In genomic region chr20:44041001-44041400, GRCh38 we compare ENCODE assay signal across 25 cellular contexts.
DNase-seq lines count a peak whose midpoint lies in the region; ATAC-seq and TF ChIP-seq lines count a peak whose summit lies in the region.
"Had no signal": no experiment of that assay in that cellular context is flagged by ENCODE, and none has a peak within 500 bp of the region (broad histone marks: within the 10 kb centered on the region; RNA-seq: fewer than 3 reads in every experiment).

No MANE protein-coding gene starts in this region.

- no peaks in the 10 kb centered on the region for H3K36me3 ChIP-seq in GM23338 (ENCODE audit: insufficient read depth)
- H3K36me3 ChIP-seq: BLaER1, neutrophil, uterus had no signal

- no peaks in the 10 kb centered on the region for H3F3A ChIP-seq in GM23338 (replicated peaks; ENCODE audit: low read depth)

- H3K79me2 ChIP-seq in GM23338 (replicated peaks; ENCODE audit: insufficient read depth) = no peaks in the 10 kb centered on the region

- no peak overlapping the region for H2AFZ ChIP-seq in GM23338

- H3K27me3 Mint-ChIP-seq in GM23338 (ENCODE audit: insufficient read depth, low read depth, poor library complexity) = peaks cover 4% of the 10 kb centered on the region
- peaks cover 84% of the 10 kb centered on the region for H3K27me3 Mint-ChIP-seq in chondrocyte (ENCODE audit: low read depth)
- H3K27me3 Mint-ChIP-seq in neural crest cell (ENCODE audit: low read depth) = peaks cover 17% of the 10 kb centered on the region

- H4K20me1 ChIP-seq in GM23338 (replicated peaks; ENCODE audit: insufficient read depth) = no peaks in the 10 kb centered on the region
- H4K20me1 ChIP-seq: BLaER1 had no signal

- H3K4me1 Mint-ChIP-seq in GM23338 = no peaks in the 10 kb centered on the region
- H3K4me1 Mint-ChIP-seq in chondrocyte (ENCODE audit: low read depth) = no peaks in the 10 kb centered on the region
- H3K4me1 Mint-ChIP-seq in neural crest cell = no peaks in the 10 kb centered on the region

- no peaks in the 10 kb centered on the region for H3K9me2 ChIP-seq in GM23338 (ENCODE audit: insufficient read depth)

- H3K9me3 Mint-ChIP-seq in GM23338 = no peaks in the 10 kb centered on the region; the same call in 2 of the 3 replicates
- H3K9me3 Mint-ChIP-seq in chondrocyte (ENCODE audit: low read depth) = peaks cover 2% of the 10 kb centered on the region
- no peaks in the 10 kb centered on the region for H3K9me3 Mint-ChIP-seq in neural crest cell
- H3K9me3 Mint-ChIP-seq: stimulated activated effector memory CD8-positive, alpha-beta T cell treated with anti-CD3 and anti-CD28 coated beads, Interleukin-12 subunit alpha, Interleukin-12 subunit beta, amount 100 ng/mL, for 72 hours had no signal

- H3K4me3 Mint-ChIP-seq in GM23338 (no peak overlapping the region), chondrocyte (ENCODE audit: unreplicated experiment) (no peak overlapping the region), neural crest cell (no peak overlapping the region)
- H3K4me3 Mint-ChIP-seq: stimulated activated effector memory CD8-positive, alpha-beta T cell treated with anti-CD3 and anti-CD28 coated beads, Interleukin-12 subunit alpha, Interleukin-12 subunit beta, amount 100 ng/mL, for 72 hours had no signal

- peak; percentile 71 for ATAC-seq in GM23338
- no peak for ATAC-seq in HG02759 (IDR thresholded peaks at IDR 0.05; ENCODE audit: unreplicated experiment)
- no peak for ATAC-seq in esophagus mucosa
- no peak for ATAC-seq in HG03095 (IDR thresholded peaks at IDR 0.05; ENCODE audit: unreplicated experiment)
- ATAC-seq: body of pancreas; stimulated activated effector memory CD8-positive, alpha-beta T cell treated with anti-CD3 and anti-CD28 coated beads, Interleukin-12 subunit alpha, Interleukin-12 subunit beta, amount 100 ng/mL, for 72 hours had no signal

- H3K27ac Mint-ChIP-seq in GM23338 (no peak overlapping the region), chondrocyte (ENCODE audit: unreplicated experiment) (no peak overlapping the region), neural crest cell (ENCODE audit: unreplicated experiment) (peak overlapping the region; percentile 29)
- H3K27ac Mint-ChIP-seq: stimulated activated effector memory CD8-positive, alpha-beta T cell treated with anti-CD3 and anti-CD28 coated beads, Interleukin-12 subunit alpha, Interleukin-12 subunit beta, amount 100 ng/mL, for 72 hours had no signal

- H3K4me3 ChIP-seq in AG04450 (ENCODE audit: low read depth, low read length) = no peak overlapping the region
- no peak overlapping the region for H3K4me3 ChIP-seq in GM23338
- H3K4me3 ChIP-seq: BLaER1, body of pancreas, lung, smooth muscle cell, uterus had no signal

- H3K36me3 Mint-ChIP-seq in GM23338 (ENCODE audit: low read depth) (no peaks in the 10 kb centered on the region), chondrocyte (ENCODE audit: low read depth) (no peaks in the 10 kb centered on the region), neural crest cell (ENCODE audit: low read depth) (no peaks in the 10 kb centered on the region)
- H3K36me3 Mint-ChIP-seq: stimulated activated effector memory CD8-positive, alpha-beta T cell treated with anti-CD3 and anti-CD28 coated beads, Interleukin-12 subunit alpha, Interleukin-12 subunit beta, amount 100 ng/mL, for 72 hours had no signal

- DNase-seq in AG04450 (ENCODE audit: low read depth, low spot score) (no peak), GM23338 (ENCODE audit: low spot score) (peak; percentile 17), chondrocyte (ENCODE audit: low spot score) (peak; percentile 59), neural crest cell (ENCODE audit: low read depth, low spot score) (no peak), putamen (ENCODE audit: low spot score) (no peak)
- DNase-seq: ACHN; activated CD4-positive, alpha-beta T cell treated with anti-CD3 and anti-CD28 coated beads, Interleukin-2, amount 50 U/mL, for 48 hours; body of pancreas; COR-L47; Kasumi-1; kidney; NCI-H1694 treated with DMSO at 0.1 percent for 48 hours; NCI-H2171; NCI-H510A treated with DMSO at 0.1 percent for 48 hours; NK-92 treated with Interleukin-12 subunit alpha and Interleukin-12 subunit beta, amount 100 ng/mL, for 24 hours; SIG-M5; uterus had no signal

- CTCF ChIA-PET in AG04450 (lab: Charles Lee) = no interaction called here

- TF ChIP-seq CTCF in AG04450 (IDR thresholded peaks at IDR 0.05; ENCODE audit: low read depth, low read length) (peak; percentile 10; the same call in 1 of the 2 replicates), GM23338 (conservative IDR thresholded peaks at IDR 0.05; ENCODE audit: low read depth in 2 of 2) (no peak), chondrocyte (IDR thresholded peaks at IDR 0.05) (no peak), neural crest cell (conservative IDR thresholded peaks at IDR 0.05) (no peak)

- no peak overlapping the region for H3K4me2 ChIP-seq in GM23338
- H3K4me2 ChIP-seq: BLaER1, smooth muscle cell had no signal

- no peak overlapping the region for H3K27ac ChIP-seq in AG04450 (ENCODE audit: low read depth, low read length)
- no peak overlapping the region for H3K27ac ChIP-seq in GM23338 (ENCODE audit: low read depth)
- H3K27ac ChIP-seq: BLaER1, body of pancreas, neutrophil, uterus had no signal

- H3K27me3 ChIP-seq in AG04450 (ENCODE audit: control insufficient read depth, insufficient read depth, low read length) (no peaks in the 10 kb centered on the region), GM23338 (ENCODE audit: insufficient read depth) (no peaks in the 10 kb centered on the region)
- H3K27me3 ChIP-seq: BLaER1, body of pancreas, uterus had no signal

- H3K9me3 ChIP-seq in AG04450 (ENCODE audit: control insufficient read depth, insufficient read depth, low read length) = no peaks in the 10 kb centered on the region
- H3K9me3 ChIP-seq: BLaER1, body of pancreas, neutrophil, uterus had no signal

- H3K4me1 ChIP-seq in GM23338 (ENCODE audit: insufficient read depth) = no peaks in the 10 kb centered on the region
- H3K4me1 ChIP-seq: BLaER1, body of pancreas, uterus had no signal

- POLR2A ChIA-PET in AG04450 (lab: Yijun Ruan, JAX) = no interaction called here

TF ChIP-seq in GM23338, 12 proteins besides CTCF, POLR2A, EP300 and RAD21 (continues in another document):
- TF ChIP-seq STAT1 (IDR thresholded peaks at IDR 0.05; ENCODE audit: unreplicated experiment) = no peak
- TF ChIP-seq NANOG (IDR thresholded peaks at IDR 0.05; ENCODE audit: borderline replicate concordance) = no peak
- no peak for TF ChIP-seq CREB1 (CRISPR knock-in tag; IDR thresholded peaks at IDR 0.05; ENCODE audit: low read depth)
- TF ChIP-seq EZH2phosphoT487 (IDR thresholded peaks at IDR 0.05; ENCODE audit: unreplicated experiment) = no peak
- no peak for TF ChIP-seq REST (IDR thresholded peaks at IDR 0.05; ENCODE audit: unreplicated experiment)
- no peak for TF ChIP-seq POLR2AphosphoS5 (IDR thresholded peaks at IDR 0.05; ENCODE audit: low read depth)
- TF ChIP-seq ZNF114 (CRISPR knock-in tag; IDR thresholded peaks at IDR 0.05) = no peak

Comparison
In these comparisons a context has a peak if more than half of its experiments do, and no peak if none do; other contexts are left out.
1. DNase-seq: peak in GM23338 (single experiment) and chondrocyte (single experiment); none in AG04450 (single experiment), neural crest cell (single experiment) and putamen (single experiment).